In the genomic region with DNA sequence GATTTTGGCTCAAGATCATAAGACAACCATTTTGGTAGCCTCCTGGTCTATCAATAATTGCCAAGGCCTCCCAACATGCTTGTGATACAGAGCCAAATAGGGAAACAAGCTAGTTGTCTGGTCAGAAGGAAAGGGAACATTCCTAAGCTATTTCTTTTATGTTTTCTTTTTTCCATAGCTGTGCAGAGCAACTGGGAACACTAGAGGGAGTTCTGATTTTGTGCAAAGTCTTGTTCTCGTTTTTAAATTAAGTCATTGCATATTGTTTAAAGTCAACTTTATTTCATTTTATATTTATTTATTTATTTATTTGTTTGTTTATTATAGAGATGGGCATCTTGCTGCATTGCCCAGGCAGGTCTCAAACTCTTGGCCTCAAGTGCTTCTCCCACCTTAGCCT, we compare ENCODE assay signal across 14 cellular contexts.
DNase-seq lines count a peak whose midpoint lies in the region; ATAC-seq and TF ChIP-seq lines count a peak whose summit lies in the region.
"Had no signal": no experiment of that assay in that cellular context is flagged by ENCODE, and none has a peak within 500 bp of the region (broad histone marks: within the 10 kb centered on the region; RNA-seq: fewer than 3 reads in every experiment).

No MANE protein-coding gene starts in this region.

- intact Hi-C loops in Calu3 (cut with micrococcal nuclease; ENCODE audit: unreplicated experiment) (loop anchor here (5.0 kb wide), 1 partner anchor 608 kb away; no protein-coding TSS in a partner anchor), lower lobe of right lung (cut with DNase I) (no loop called here)

- H3K36me3 ChIP-seq in Karpas-422 (ENCODE audit: insufficient read depth, low read length) (no peaks in the 10 kb centered on the region), lower lobe of right lung (no peaks in the 10 kb centered on the region)
- H3K36me3 ChIP-seq: colonic mucosa, vagina had no signal

- in situ Hi-C loops in T47D (cut with HindIII; ENCODE audit: low pct_unique_long_range_greater_than_20kb, low sequenced_read_pairs), result no loop called here

- H3K4me1 ChIP-seq in Karpas-422 (ENCODE audit: low read length) (no peaks in the 10 kb centered on the region), lower lobe of right lung (no peaks in the 10 kb centered on the region)
- H3K4me1 ChIP-seq: colonic mucosa, parathyroid adenoma, vagina had no signal

- H3K27me3 Mint-ChIP-seq in Calu3 (ENCODE audit: unreplicated experiment), result no peaks in the 10 kb centered on the region

- H3K27me3 ChIP-seq in Karpas-422 (ENCODE audit: low read length) (no peaks in the 10 kb centered on the region), lower lobe of right lung (ENCODE audit: low read depth) (no peaks in the 10 kb centered on the region)
- H3K27me3 ChIP-seq: colonic mucosa, vagina had no signal

- no peak overlapping the region for H3K4me3 Mint-ChIP-seq in Calu3 (ENCODE audit: low read depth, unreplicated experiment)

- CTCF ChIA-PET in Calu3 (lab: Charles Lee), result interaction anchor here (0.6 to 0.7 kb wide), 2 partner anchors 97 to 757 kb away, joined by 3 read pairs; no protein-coding TSS in a partner anchor

- H3K4me1 Mint-ChIP-seq in Calu3 (ENCODE audit: low read depth, unreplicated experiment), result no peaks in the 10 kb centered on the region

- H3K9me2 ChIP-seq in Karpas-422 (replicated peaks; ENCODE audit: insufficient read depth, low read length), result no peaks in the 10 kb centered on the region

- H3K27ac Mint-ChIP-seq in Calu3 (ENCODE audit: unreplicated experiment), result no peak overlapping the region

- ATAC-seq in lower lobe of right lung (no peak), HG03045 (IDR thresholded peaks at IDR 0.05; ENCODE audit: unreplicated experiment) (no peak), HG02571 (IDR thresholded peaks at IDR 0.05; ENCODE audit: unreplicated experiment) (no peak), HG02642 (IDR thresholded peaks at IDR 0.05; ENCODE audit: poor library complexity, unreplicated experiment) (no peak)

- H3K9me3 ChIP-seq in Karpas-422 (ENCODE audit: low read length) (peaks cover 56% of the 10 kb centered on the region), lower lobe of right lung (no peaks in the 10 kb centered on the region)
- H3K9me3 ChIP-seq: colonic mucosa, vagina had no signal

- H3K27ac ChIP-seq in Karpas-422 (ENCODE audit: low read length) (no peak overlapping the region), lower lobe of right lung (no peak overlapping the region)
- H3K27ac ChIP-seq: colonic mucosa, parathyroid adenoma, vagina had no signal

- no peak overlapping the region for H3K4me2 ChIP-seq in Karpas-422 (ENCODE audit: low read depth, low read length, poor library complexity, severe bottlenecking)

- H2AFZ ChIP-seq in Karpas-422 (ENCODE audit: low read length), result no peak overlapping the region
- H2AFZ ChIP-seq: parathyroid adenoma had no signal

- H3K79me2 ChIP-seq in Karpas-422 (ENCODE audit: low read length), result no peaks in the 10 kb centered on the region
- H3K79me2 ChIP-seq: parathyroid adenoma had no signal

- H4K20me1 ChIP-seq in Karpas-422 (ENCODE audit: insufficient read depth, low read depth, low read length), result no peaks in the 10 kb centered on the region

- H3K4me3 ChIP-seq in Karpas-422 (ENCODE audit: low read length), result no peak overlapping the region
- H3K4me3 ChIP-seq in lower lobe of right lung, result no peak overlapping the region
- H3K4me3 ChIP-seq: colonic mucosa, vagina had no signal

- TF ChIP-seq CTCF in Calu3 (IDR thresholded peaks at IDR 0.05; ENCODE audit: unreplicated experiment), result no peak
- TF ChIP-seq CTCF in lower lobe of right lung (IDR thresholded peaks at IDR 0.05), result peak; percentile 27

- no peaks in the 10 kb centered on the region for H3K36me3 Mint-ChIP-seq in Calu3 (ENCODE audit: insufficient read depth, unreplicated experiment)

- DNase-seq in Calu3 (peak; percentile 3), Karpas-422 (peak; percentile 46), T47D (ENCODE audit: low read depth in 1 of 2, low spot score in 1 of 2) (peak; percentile 9 to 80), lower lobe of right lung (no peak)
- DNase-seq in activated CD4-positive, alpha-beta T cell treated with anti-CD3 and anti-CD28 coated beads for 48 hours, result no peak
- DNase-seq: colonic mucosa, DMS79 treated with DMSO at 0.1 percent for 48 hours, NCI-H2171, T-helper 2 cell had no signal

- H3K9ac ChIP-seq in Karpas-422 (ENCODE audit: low read length), result no peak overlapping the region
- H3K9ac ChIP-seq: parathyroid adenoma had no signal

- no peaks in the 10 kb centered on the region for H3K9me3 Mint-ChIP-seq in Calu3 (ENCODE audit: low read depth, unreplicated experiment)

- BruUV-seq in Calu3 (replicated peaks; lab: Mats Ljungman, UMichigan), result no TSS peak

Comparison
In these comparisons a context has a peak if more than half of its experiments do, and no peak if none do; other contexts are left out.
1. DNase-seq: peak in Calu3 (single experiment), Karpas-422 (single experiment) and T47D (2 of 2); none in lower lobe of right lung (single experiment) and activated CD4-positive, alpha-beta T cell treated with anti-CD3 and anti-CD28 coated beads for 48 hours (single experiment).